In the genomic region with DNA sequence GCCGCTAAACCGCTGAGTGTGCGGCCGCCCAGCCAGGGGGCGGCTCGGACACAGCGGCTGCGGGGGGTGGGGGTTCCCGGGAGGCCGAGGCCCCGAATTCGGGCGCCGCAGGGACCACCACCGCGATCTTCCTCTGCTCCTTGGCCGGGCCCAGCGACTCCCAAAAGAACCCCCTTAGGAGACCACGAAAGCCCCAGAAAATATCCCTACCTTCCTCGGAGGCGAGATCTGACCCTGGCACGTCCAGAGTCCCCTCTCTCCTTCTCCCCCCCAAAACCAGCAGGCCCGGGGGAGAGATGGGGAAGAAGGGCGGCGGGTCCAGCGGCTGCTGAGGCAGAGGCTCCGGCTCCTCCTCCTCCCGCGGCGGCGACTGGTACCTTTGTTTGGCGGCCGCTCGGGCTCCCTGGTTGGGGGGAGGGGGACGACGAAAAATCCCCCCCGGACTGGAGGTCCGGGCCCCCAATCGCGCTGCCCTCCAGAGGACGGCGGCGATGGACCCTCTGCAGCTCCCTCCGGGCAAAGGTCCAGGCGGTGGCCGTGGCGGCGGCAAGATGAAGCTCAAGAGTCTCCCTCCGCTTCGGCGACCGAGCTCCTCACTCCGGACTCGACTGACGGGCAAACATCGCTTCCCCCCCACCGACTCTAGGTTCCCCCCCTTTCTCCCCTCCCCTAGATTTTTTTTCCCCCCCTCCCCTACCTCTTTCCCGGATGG, we compare ENCODE assay signal across 1 cellular context.
TF ChIP-seq lines count a peak whose summit lies in the region.

A gene with protein sequence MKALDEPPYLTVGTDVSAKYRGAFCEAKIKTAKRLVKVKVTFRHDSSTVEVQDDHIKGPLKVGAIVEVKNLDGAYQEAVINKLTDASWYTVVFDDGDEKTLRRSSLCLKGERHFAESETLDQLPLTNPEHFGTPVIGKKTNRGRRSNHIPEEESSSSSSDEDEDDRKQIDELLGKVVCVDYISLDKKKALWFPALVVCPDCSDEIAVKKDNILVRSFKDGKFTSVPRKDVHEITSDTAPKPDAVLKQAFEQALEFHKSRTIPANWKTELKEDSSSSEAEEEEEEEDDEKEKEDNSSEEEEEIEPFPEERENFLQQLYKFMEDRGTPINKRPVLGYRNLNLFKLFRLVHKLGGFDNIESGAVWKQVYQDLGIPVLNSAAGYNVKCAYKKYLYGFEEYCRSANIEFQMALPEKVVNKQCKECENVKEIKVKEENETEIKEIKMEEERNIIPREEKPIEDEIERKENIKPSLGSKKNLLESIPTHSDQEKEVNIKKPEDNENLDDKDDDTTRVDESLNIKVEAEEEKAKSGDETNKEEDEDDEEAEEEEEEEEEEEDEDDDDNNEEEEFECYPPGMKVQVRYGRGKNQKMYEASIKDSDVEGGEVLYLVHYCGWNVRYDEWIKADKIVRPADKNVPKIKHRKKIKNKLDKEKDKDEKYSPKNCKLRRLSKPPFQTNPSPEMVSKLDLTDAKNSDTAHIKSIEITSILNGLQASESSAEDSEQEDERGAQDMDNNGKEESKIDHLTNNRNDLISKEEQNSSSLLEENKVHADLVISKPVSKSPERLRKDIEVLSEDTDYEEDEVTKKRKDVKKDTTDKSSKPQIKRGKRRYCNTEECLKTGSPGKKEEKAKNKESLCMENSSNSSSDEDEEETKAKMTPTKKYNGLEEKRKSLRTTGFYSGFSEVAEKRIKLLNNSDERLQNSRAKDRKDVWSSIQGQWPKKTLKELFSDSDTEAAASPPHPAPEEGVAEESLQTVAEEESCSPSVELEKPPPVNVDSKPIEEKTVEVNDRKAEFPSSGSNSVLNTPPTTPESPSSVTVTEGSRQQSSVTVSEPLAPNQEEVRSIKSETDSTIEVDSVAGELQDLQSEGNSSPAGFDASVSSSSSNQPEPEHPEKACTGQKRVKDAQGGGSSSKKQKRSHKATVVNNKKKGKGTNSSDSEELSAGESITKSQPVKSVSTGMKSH (N-terminal part only) (minus strand): TSS at position 621 of the 712 bp plus-strand sequence. CDS start 1,260 bp downstream, outside the sequence.

TF ChIP-seq in K562, 482 proteins besides CTCF, POLR2A, EP300 and RAD21 (continued from another document and continues in another):
- TF ChIP-seq, protein P1, sequence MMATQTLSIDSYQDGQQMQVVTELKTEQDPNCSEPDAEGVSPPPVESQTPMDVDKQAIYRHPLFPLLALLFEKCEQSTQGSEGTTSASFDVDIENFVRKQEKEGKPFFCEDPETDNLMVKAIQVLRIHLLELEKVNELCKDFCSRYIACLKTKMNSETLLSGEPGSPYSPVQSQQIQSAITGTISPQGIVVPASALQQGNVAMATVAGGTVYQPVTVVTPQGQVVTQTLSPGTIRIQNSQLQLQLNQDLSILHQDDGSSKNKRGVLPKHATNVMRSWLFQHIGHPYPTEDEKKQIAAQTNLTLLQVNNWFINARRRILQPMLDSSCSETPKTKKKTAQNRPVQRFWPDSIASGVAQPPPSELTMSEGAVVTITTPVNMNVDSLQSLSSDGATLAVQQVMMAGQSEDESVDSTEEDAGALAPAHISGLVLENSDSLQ (IDR thresholded peaks at IDR 0.05), result no peak
- TF ChIP-seq, protein P2, sequence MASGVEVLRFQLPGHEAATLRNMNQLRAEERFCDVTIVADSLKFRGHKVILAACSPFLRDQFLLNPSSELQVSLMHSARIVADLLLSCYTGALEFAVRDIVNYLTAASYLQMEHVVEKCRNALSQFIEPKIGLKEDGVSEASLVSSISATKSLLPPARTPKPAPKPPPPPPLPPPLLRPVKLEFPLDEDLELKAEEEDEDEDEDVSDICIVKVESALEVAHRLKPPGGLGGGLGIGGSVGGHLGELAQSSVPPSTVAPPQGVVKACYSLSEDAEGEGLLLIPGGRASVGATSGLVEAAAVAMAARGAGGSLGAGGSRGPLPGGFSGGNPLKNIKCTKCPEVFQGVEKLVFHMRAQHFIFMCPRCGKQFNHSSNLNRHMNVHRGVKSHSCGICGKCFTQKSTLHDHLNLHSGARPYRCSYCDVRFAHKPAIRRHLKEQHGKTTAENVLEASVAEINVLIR (CRISPR knock-in tag; IDR thresholded peaks at IDR 0.05), result no peak
- TF ChIP-seq ZNF253 (CRISPR knock-in tag; conservative IDR thresholded peaks at IDR 0.05) (no peak), MAZ (CRISPR knock-in tag; conservative IDR thresholded peaks at IDR 0.05 in 1 of 2, IDR thresholded peaks at IDR 0.05 in 1 of 2) (peak; percentile 38 to 56; a peak in 2 of 4 replicates), POLR3G (IDR thresholded peaks at IDR 0.05; ENCODE audit: extremely low read depth, insufficient read length, insufficient replicate concordance) (no peak), HNRNPUL1 (IDR thresholded peaks at IDR 0.05; ENCODE audit: low read length) (no peak), CREM (IDR thresholded peaks at IDR 0.05; ENCODE audit: low read depth) (no peak), ILK (tag; IDR thresholded peaks at IDR 0.05; ENCODE audit: borderline replicate concordance, low read depth) (no peak), NR1H2 (CRISPR knock-in tag; IDR thresholded peaks at IDR 0.05) (no peak), SP1 (CRISPR knock-in tag; IDR thresholded peaks at IDR 0.05) (peak; percentile 6; the same call in 1 of the 2 replicates), CCNT2 (IDR thresholded peaks at IDR 0.05; ENCODE audit: borderline replicate concordance, extremely low read depth, insufficient read length, low read depth, low read length) (no peak), PHF20 (IDR thresholded peaks at IDR 0.05; ENCODE audit: partially characterized antibody) (no peak), ZNF707 (CRISPR knock-in tag; conservative IDR thresholded peaks at IDR 0.05) (0 out of 2 replicates have a peak, but pooled peaks have one; percentile 46), CHCHD3 (CRISPR knock-in tag; IDR thresholded peaks at IDR 0.05) (no peak), MYBL2 (IDR thresholded peaks at IDR 0.05; ENCODE audit: low read depth) (no peak), MYBL2 (CRISPR knock-in tag; IDR thresholded peaks at IDR 0.05; ENCODE audit: borderline replicate concordance) (no peak), TAF7 (tag; IDR thresholded peaks at IDR 0.05) (peak; percentile 78; the same call in 1 of the 2 replicates), CHD4 (IDR thresholded peaks at IDR 0.05; ENCODE audit: insufficient read depth, insufficient replicate concordance, low read depth, low read length, poor library complexity, severe bottlenecking) (no peak), ZFX (CRISPR knock-in tag; IDR thresholded peaks at IDR 0.05) (peak; percentile 75), RFX1 (IDR thresholded peaks at IDR 0.05) (no peak), XRCC3 (IDR thresholded peaks at IDR 0.05) (no peak), PHB2 (IDR thresholded peaks at IDR 0.05; ENCODE audit: low read depth) (no peak; the same call in 1 of the 2 replicates), ZNF644 (tag; IDR thresholded peaks at IDR 0.05; ENCODE audit: low read depth) (no peak), MAFG (tag; conservative IDR thresholded peaks at IDR 0.05) (no peak), HDGF (IDR thresholded peaks at IDR 0.05) (no peak), FOXP1 (CRISPR knock-in tag; IDR thresholded peaks at IDR 0.05) (no peak), ATF7 (IDR thresholded peaks at IDR 0.05) (no peak)
- TF ChIP-seq, protein P3, sequence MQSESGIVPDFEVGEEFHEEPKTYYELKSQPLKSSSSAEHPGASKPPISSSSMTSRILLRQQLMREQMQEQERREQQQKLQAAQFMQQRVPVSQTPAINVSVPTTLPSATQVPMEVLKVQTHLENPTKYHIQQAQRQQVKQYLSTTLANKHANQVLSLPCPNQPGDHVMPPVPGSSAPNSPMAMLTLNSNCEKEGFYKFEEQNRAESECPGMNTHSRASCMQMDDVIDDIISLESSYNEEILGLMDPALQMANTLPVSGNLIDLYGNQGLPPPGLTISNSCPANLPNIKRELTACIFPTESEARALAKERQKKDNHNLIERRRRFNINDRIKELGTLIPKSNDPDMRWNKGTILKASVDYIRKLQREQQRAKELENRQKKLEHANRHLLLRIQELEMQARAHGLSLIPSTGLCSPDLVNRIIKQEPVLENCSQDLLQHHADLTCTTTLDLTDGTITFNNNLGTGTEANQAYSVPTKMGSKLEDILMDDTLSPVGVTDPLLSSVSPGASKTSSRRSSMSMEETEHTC (IDR thresholded peaks at IDR 0.05), result no peak
- TF ChIP-seq, protein P4, sequence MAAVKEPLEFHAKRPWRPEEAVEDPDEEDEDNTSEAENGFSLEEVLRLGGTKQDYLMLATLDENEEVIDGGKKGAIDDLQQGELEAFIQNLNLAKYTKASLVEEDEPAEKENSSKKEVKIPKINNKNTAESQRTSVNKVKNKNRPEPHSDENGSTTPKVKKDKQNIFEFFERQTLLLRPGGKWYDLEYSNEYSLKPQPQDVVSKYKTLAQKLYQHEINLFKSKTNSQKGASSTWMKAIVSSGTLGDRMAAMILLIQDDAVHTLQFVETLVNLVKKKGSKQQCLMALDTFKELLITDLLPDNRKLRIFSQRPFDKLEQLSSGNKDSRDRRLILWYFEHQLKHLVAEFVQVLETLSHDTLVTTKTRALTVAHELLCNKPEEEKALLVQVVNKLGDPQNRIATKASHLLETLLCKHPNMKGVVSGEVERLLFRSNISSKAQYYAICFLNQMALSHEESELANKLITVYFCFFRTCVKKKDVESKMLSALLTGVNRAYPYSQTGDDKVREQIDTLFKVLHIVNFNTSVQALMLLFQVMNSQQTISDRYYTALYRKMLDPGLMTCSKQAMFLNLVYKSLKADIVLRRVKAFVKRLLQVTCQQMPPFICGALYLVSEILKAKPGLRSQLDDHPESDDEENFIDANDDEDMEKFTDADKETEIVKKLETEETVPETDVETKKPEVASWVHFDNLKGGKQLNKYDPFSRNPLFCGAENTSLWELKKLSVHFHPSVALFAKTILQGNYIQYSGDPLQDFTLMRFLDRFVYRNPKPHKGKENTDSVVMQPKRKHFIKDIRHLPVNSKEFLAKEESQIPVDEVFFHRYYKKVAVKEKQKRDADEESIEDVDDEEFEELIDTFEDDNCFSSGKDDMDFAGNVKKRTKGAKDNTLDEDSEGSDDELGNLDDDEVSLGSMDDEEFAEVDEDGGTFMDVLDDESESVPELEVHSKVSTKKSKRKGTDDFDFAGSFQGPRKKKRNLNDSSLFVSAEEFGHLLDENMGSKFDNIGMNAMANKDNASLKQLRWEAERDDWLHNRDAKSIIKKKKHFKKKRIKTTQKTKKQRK (IDR thresholded peaks at IDR 0.05; ENCODE audit: borderline replicate concordance, low read depth, low read length), result no peak
- TF ChIP-seq, protein P5, sequence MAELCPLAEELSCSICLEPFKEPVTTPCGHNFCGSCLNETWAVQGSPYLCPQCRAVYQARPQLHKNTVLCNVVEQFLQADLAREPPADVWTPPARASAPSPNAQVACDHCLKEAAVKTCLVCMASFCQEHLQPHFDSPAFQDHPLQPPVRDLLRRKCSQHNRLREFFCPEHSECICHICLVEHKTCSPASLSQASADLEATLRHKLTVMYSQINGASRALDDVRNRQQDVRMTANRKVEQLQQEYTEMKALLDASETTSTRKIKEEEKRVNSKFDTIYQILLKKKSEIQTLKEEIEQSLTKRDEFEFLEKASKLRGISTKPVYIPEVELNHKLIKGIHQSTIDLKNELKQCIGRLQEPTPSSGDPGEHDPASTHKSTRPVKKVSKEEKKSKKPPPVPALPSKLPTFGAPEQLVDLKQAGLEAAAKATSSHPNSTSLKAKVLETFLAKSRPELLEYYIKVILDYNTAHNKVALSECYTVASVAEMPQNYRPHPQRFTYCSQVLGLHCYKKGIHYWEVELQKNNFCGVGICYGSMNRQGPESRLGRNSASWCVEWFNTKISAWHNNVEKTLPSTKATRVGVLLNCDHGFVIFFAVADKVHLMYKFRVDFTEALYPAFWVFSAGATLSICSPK (IDR thresholded peaks at IDR 0.05; ENCODE audit: borderline replicate concordance), result no peak
- TF ChIP-seq, protein P6, sequence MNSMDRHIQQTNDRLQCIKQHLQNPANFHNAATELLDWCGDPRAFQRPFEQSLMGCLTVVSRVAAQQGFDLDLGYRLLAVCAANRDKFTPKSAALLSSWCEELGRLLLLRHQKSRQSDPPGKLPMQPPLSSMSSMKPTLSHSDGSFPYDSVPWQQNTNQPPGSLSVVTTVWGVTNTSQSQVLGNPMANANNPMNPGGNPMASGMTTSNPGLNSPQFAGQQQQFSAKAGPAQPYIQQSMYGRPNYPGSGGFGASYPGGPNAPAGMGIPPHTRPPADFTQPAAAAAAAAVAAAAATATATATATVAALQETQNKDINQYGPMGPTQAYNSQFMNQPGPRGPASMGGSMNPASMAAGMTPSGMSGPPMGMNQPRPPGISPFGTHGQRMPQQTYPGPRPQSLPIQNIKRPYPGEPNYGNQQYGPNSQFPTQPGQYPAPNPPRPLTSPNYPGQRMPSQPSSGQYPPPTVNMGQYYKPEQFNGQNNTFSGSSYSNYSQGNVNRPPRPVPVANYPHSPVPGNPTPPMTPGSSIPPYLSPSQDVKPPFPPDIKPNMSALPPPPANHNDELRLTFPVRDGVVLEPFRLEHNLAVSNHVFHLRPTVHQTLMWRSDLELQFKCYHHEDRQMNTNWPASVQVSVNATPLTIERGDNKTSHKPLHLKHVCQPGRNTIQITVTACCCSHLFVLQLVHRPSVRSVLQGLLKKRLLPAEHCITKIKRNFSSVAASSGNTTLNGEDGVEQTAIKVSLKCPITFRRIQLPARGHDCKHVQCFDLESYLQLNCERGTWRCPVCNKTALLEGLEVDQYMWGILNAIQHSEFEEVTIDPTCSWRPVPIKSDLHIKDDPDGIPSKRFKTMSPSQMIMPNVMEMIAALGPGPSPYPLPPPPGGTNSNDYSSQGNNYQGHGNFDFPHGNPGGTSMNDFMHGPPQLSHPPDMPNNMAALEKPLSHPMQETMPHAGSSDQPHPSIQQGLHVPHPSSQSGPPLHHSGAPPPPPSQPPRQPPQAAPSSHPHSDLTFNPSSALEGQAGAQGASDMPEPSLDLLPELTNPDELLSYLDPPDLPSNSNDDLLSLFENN (IDR thresholded peaks at IDR 0.05; ENCODE audit: low read depth in 2 of 2, low read length in 2 of 2), result no peak
- TF ChIP-seq, protein P7, sequence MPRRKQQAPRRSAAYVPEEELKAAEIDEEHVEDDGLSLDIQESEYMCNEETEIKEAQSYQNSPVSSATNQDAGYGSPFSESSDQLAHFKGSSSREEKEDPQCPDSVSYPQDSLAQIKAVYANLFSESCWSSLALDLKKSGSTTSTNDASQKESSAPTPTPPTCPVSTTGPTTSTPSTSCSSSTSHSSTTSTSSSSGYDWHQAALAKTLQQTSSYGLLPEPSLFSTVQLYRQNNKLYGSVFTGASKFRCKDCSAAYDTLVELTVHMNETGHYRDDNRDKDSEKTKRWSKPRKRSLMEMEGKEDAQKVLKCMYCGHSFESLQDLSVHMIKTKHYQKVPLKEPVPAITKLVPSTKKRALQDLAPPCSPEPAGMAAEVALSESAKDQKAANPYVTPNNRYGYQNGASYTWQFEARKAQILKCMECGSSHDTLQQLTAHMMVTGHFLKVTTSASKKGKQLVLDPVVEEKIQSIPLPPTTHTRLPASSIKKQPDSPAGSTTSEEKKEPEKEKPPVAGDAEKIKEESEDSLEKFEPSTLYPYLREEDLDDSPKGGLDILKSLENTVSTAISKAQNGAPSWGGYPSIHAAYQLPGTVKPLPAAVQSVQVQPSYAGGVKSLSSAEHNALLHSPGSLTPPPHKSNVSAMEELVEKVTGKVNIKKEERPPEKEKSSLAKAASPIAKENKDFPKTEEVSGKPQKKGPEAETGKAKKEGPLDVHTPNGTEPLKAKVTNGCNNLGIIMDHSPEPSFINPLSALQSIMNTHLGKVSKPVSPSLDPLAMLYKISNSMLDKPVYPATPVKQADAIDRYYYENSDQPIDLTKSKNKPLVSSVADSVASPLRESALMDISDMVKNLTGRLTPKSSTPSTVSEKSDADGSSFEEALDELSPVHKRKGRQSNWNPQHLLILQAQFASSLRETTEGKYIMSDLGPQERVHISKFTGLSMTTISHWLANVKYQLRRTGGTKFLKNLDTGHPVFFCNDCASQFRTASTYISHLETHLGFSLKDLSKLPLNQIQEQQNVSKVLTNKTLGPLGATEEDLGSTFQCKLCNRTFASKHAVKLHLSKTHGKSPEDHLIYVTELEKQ (CRISPR knock-in tag; IDR thresholded peaks at IDR 0.05), result no peak
